ENCODE assay signal across 30 cellular contexts in genomic region chr2:80711915-80712314, GRCh38.
"Had no signal": no experiment of that assay in that cellular context is flagged by ENCODE, and none has a peak within 500 bp of the region (broad histone marks: within the 10 kb centered on the region; RNA-seq: fewer than 3 reads in every experiment).

No MANE protein-coding gene starts in this region.

- H3K36me3 ChIP-seq: ovary, stomach, thoracic aorta, thyroid gland, tibial nerve, upper lobe of left lung, vagina had no signal

- H3K4me1 Mint-ChIP-seq: naive B cell; naive thymus-derived CD8-positive, alpha-beta T cell; neural crest cell; stimulated activated effector memory CD8-positive, alpha-beta T cell treated with anti-CD3 and anti-CD28 coated beads, Interleukin-12 subunit alpha, Interleukin-12 subunit beta, amount 100 ng/mL, for 72 hours; stimulated activated naive B cell treated with anti-CD40 and anti-IgM and Interleukin-4, amounts not matched to agents 10 μg/mL and 1 μg/mL and 100 μg/mL, for 72 hours had no signal

- H3K4me1 ChIP-seq: parathyroid adenoma, psoas muscle, stomach, thyroid gland, tibial nerve, upper lobe of left lung, vagina had no signal

- H3K27me3 Mint-ChIP-seq: naive B cell; naive thymus-derived CD8-positive, alpha-beta T cell; natural killer cell treated with Interleukin-12 subunit alpha and Interleukin-12 subunit beta and Interleukin-15 and Interleukin-18, amount 100 ng/mL, for 72 hours; progenitor cell of endocrine pancreas; stimulated activated naive B cell treated with anti-CD40 and anti-IgM and Interleukin-4, amounts not matched to agents 10 μg/mL and 1 μg/mL and 100 μg/mL, for 72 hours; stimulated activated naive CD8-positive, alpha-beta T cell treated with anti-CD3 and anti-CD28 coated beads, Interleukin-15, Interleukin-2, amounts not matched to agents 100 ng/mL and 50 ng/mL, for 24 hours had no signal

- H3K79me2 ChIP-seq: parathyroid adenoma had no signal

- H3K9me3 ChIP-seq: ovary, psoas muscle, stomach, thoracic aorta, thyroid gland, tibial nerve, upper lobe of left lung, vagina had no signal

- ATAC-seq: naive thymus-derived CD8-positive, alpha-beta T cell; natural killer cell treated with Interleukin-12 subunit alpha and Interleukin-12 subunit beta and Interleukin-15 and Interleukin-18, amount 100 ng/mL, for 72 hours; psoas muscle; right cardiac atrium; sciatic nerve; stimulated activated effector memory CD8-positive, alpha-beta T cell treated with anti-CD3 and anti-CD28 coated beads, Interleukin-12 subunit alpha, Interleukin-12 subunit beta, amount 100 ng/mL, for 72 hours; stimulated activated naive B cell treated with anti-CD40 and anti-IgM and Interleukin-4, amounts not matched to agents 10 μg/mL and 1 μg/mL and 100 μg/mL, for 72 hours had no signal

- H2AFZ ChIP-seq: parathyroid adenoma had no signal

- H3K27ac Mint-ChIP-seq: naive B cell; naive thymus-derived CD8-positive, alpha-beta T cell; natural killer cell treated with Interleukin-12 subunit alpha and Interleukin-12 subunit beta and Interleukin-15 and Interleukin-18, amount 100 ng/mL, for 72 hours; nephron progenitor cell; progenitor cell of endocrine pancreas; stimulated activated effector memory CD8-positive, alpha-beta T cell treated with anti-CD3 and anti-CD28 coated beads, Interleukin-12 subunit alpha, Interleukin-12 subunit beta, amount 100 ng/mL, for 72 hours; stimulated activated naive B cell treated with anti-CD40 and anti-IgM and Interleukin-4, amounts not matched to agents 10 μg/mL and 1 μg/mL and 100 μg/mL, for 72 hours; stimulated activated naive CD8-positive, alpha-beta T cell treated with anti-CD3 and anti-CD28 coated beads, Interleukin-15, Interleukin-2, amounts not matched to agents 100 ng/mL and 50 ng/mL, for 24 hours had no signal

- H3K4me3 Mint-ChIP-seq: naive B cell; naive thymus-derived CD8-positive, alpha-beta T cell; natural killer cell treated with Interleukin-12 subunit alpha and Interleukin-12 subunit beta and Interleukin-15 and Interleukin-18, amount 100 ng/mL, for 72 hours; nephron progenitor cell; neural crest cell; stimulated activated effector memory CD8-positive, alpha-beta T cell treated with anti-CD3 and anti-CD28 coated beads, Interleukin-12 subunit alpha, Interleukin-12 subunit beta, amount 100 ng/mL, for 72 hours; stimulated activated naive B cell treated with anti-CD40 and anti-IgM and Interleukin-4, amounts not matched to agents 10 μg/mL and 1 μg/mL and 100 μg/mL, for 72 hours; stimulated activated naive CD8-positive, alpha-beta T cell treated with anti-CD3 and anti-CD28 coated beads, Interleukin-15, Interleukin-2, amounts not matched to agents 100 ng/mL and 50 ng/mL, for 24 hours had no signal

- H3K27me3 ChIP-seq: ovary, stomach, thyroid gland, upper lobe of left lung, vagina had no signal

- H3K36me3 Mint-ChIP-seq: naive B cell; naive thymus-derived CD8-positive, alpha-beta T cell; natural killer cell treated with Interleukin-12 subunit alpha and Interleukin-12 subunit beta and Interleukin-15 and Interleukin-18, amount 100 ng/mL, for 72 hours; stimulated activated effector memory CD8-positive, alpha-beta T cell treated with anti-CD3 and anti-CD28 coated beads, Interleukin-12 subunit alpha, Interleukin-12 subunit beta, amount 100 ng/mL, for 72 hours; stimulated activated naive B cell treated with anti-CD40 and anti-IgM and Interleukin-4, amounts not matched to agents 10 μg/mL and 1 μg/mL and 100 μg/mL, for 72 hours had no signal

- H3K27ac ChIP-seq: ovary, parathyroid adenoma, psoas muscle, skin epidermis, stomach, thoracic aorta, thyroid gland, tibial nerve, upper lobe of left lung, vagina had no signal

- H3K9me3 Mint-ChIP-seq: nephron progenitor cell had no signal

- FAIRE-seq: urothelium cell line had no signal

- H3K4me3 ChIP-seq: ovary, psoas muscle, skin epidermis, stomach, thoracic aorta, thyroid gland, tibial nerve, upper lobe of left lung, vagina had no signal

- DNase-seq: naive B cell; naive thymus-derived CD8-positive, alpha-beta T cell; nephron progenitor cell; occipital lobe; ovary; posterior cingulate gyrus; psoas muscle; right cardiac atrium; stimulated activated CD4-positive, alpha-beta T cell treated with anti-CD3 and anti-CD28 coated beads, Interleukin-15, amount 100 ng/mL, for 24 hours; stimulated activated CD4-positive, alpha-beta T cell treated with anti-CD3 and anti-CD28 coated beads, Interleukin-2, amount 100 ng/mL, for 24 hours; stimulated activated CD4-positive, alpha-beta T cell treated with anti-CD3 and anti-CD28 coated beads, Interleukin-2, amount 100 ng/mL, for 48 hours; stimulated activated CD4-positive, alpha-beta T cell treated with anti-CD3 and anti-CD28 coated beads, Interleukin-4, amount 100 ng/mL, for 24 hours; stimulated activated naive B cell treated with anti-CD40 and anti-IgM and Interleukin-4, amounts not matched to agents 10 μg/mL and 1 μg/mL and 100 μg/mL, for 72 hours; stimulated activated naive CD4-positive, alpha-beta T cell treated with Interleukin-2 at 50 U/mL for 16 hours; stomach; thyroid gland; trophoblast cell; upper lobe of left lung had no signal

- H3K9ac ChIP-seq: parathyroid adenoma had no signal
